ENCODE assay signal across 8 cellular contexts in genomic region chr5:95644351-95645042, GRCh38. TPM values are rescaled to one million over a fixed set of nuclear protein-coding genes. Genes with fewer than 3 reads are reported as not detected.
DNase-seq lines count a peak whose midpoint lies in the region; ATAC-seq lines count a peak whose summit lies in the region.

No MANE protein-coding gene starts in this region.

- DNase-seq in NCI-H2171 treated with DMSO at 0.1 percent for 48 hours (lab: John Stamatoyannopoulos, UW), result peak; percentile 6
- DNase-seq in NCI-H2171 (lab: John Stamatoyannopoulos, UW), result no peak
- DNase-seq in Jurkat, Clone E6-1 (ENCODE audit: low read depth, low spot score), result peak; percentile 81
- peak; percentile 50 to 68 for DNase-seq in SJSA1 (ENCODE audit: low read depth in 1 of 2, low spot score in 2 of 2)
- DNase-seq in adipocyte (ENCODE audit: low read depth), result peak; percentile 86
- peak; percentile 73 for DNase-seq in iris pigment epithelial cell (ENCODE audit: low read depth)
- peak; percentile 25 for DNase-seq in stimulated activated CD8-positive, alpha-beta memory T cell treated with anti-CD3 and anti-CD28 coated beads, Interleukin-4, amount 100 ng/mL, for 24 hours (ENCODE audit: low read depth)

- peak; percentile 37 for ATAC-seq in GM21576 (IDR thresholded peaks at IDR 0.05; ENCODE audit: unreplicated experiment)

- H3K9ac ChIP-seq in adipocyte (ENCODE audit: low read length), result peak overlapping the region; percentile 58

- H3K27ac ChIP-seq in SJSA1, result no peak overlapping the region

- H3K36me3 ChIP-seq in SJSA1 (no peaks in the 10 kb centered on the region), adipocyte (ENCODE audit: control insufficient read depth, insufficient read depth, low read length, severe bottlenecking) (no peaks in the 10 kb centered on the region)

- H3K4me1 ChIP-seq in SJSA1 (replicated peaks) (peaks cover 18% of the 10 kb centered on the region), adipocyte (ENCODE audit: control insufficient read depth, insufficient read depth, low read length) (peaks cover 29% of the 10 kb centered on the region)

- no peaks in the 10 kb centered on the region for H3K27me3 ChIP-seq in SJSA1 (replicated peaks)
- no peaks in the 10 kb centered on the region for H3K27me3 ChIP-seq in adipocyte (replicated peaks; ENCODE audit: control insufficient read depth, insufficient read depth, low read length)

- H3K9me3 ChIP-seq in SJSA1 (replicated peaks) (no peaks in the 10 kb centered on the region), adipocyte (ENCODE audit: control insufficient read depth, low read length) (no peaks in the 10 kb centered on the region)

- no peak overlapping the region for H3K4me3 ChIP-seq in Jurkat, Clone E6-1 (ENCODE audit: low read length)
- H3K4me3 ChIP-seq in SJSA1 (no peak overlapping the region), adipocyte (ENCODE audit: low read length) (no peak overlapping the region)

RNA-seq across cellular contexts. Expression of gene RFESD, which starts 2.1 kb away (rescaled TPM):
- 45.5 TPM for polyA plus RNA-seq in Jurkat, Clone E6-1 (2012; ENCODE audit: insufficient read depth, insufficient read length)
- total RNA-seq in SJSA1 (2014; rRNA removed; shearing (Covaris generic)), result 0.72 and 1.7 TPM in 2 replicates

RNA-seq across cellular contexts. Expression of gene GPR150, which starts 24.6 kb away (rescaled TPM):
- polyA plus RNA-seq in Jurkat, Clone E6-1 (2012; ENCODE audit: insufficient read depth, insufficient read length), result not detected
- total RNA-seq in SJSA1 (2014; rRNA removed; shearing (Covaris generic)), result 0.18 TPM in 1 of 2 replicates, not detected in the other

RNA-seq across cellular contexts. Expression of gene SPATA9, which starts 38.3 kb away (rescaled TPM):
- polyA plus RNA-seq in Jurkat, Clone E6-1 (2012; ENCODE audit: insufficient read depth, insufficient read length), result 1.3 TPM
- 0.56 and 1.4 TPM in 2 replicates for total RNA-seq in SJSA1 (2014; rRNA removed; shearing (Covaris generic))
